ENCODE assay signal across 8 cellular contexts in genomic region chr14:21455912-21456667, GRCh38. TPM values are rescaled to one million over a fixed set of nuclear protein-coding genes. Genes with fewer than 3 reads are reported as not detected.
DNase-seq lines count a peak whose midpoint lies in the region; ATAC-seq and TF ChIP-seq lines count a peak whose summit lies in the region.

Gene CHD8, minus strand, starts transcription at chr14:21456123. Its CDS starts 24,480 bp downstream, at chr14:21431643.

- no peak for TF ChIP-seq EP300 in upper lobe of left lung (IDR thresholded peaks at IDR 0.05)

- intact Hi-C loops in cardiac septum (cut with DNase I) = loop anchor here (1.0 to 2.0 kb wide), 4 partner anchors 19 to 101 kb away; partner anchors contain the start of genes SUPT16H and TOX4

- peak within 1 kb of the TSS; percentile 60 to 93 (median 90) for H3K4me3 ChIP-seq in upper lobe of left lung

- peaks cover 0 to 20% (median 8%) of the 10 kb centered on the region in 4 donors for H3K36me3 ChIP-seq in upper lobe of left lung

- DNase-seq in NCI-H1417 treated with DMSO at 0.1 percent for 48 hours (lab: John Stamatoyannopoulos, UW) (peak; percentile 99), T follicular helper cell (ENCODE audit: low read depth) (peak; percentile 99), cardiac septum (ENCODE audit: low spot score) (peak; percentile 100), pons (ENCODE audit: low spot score) (peak; percentile 100), upper lobe of left lung (peak; percentile 95 to 100)

- TF ChIP-seq CTCF in GM12873 (IDR thresholded peaks at IDR 0.05; ENCODE audit: insufficient read depth, low read depth, low read length, missing control alignments) (peak; percentile 77), upper lobe of left lung (IDR thresholded peaks at IDR 0.05) (peak; percentile 39 to 68 (median 64))

- peak in 3 of 4 donors; percentile 48 to 76 (median 65) for TF ChIP-seq POLR2A in upper lobe of left lung (IDR thresholded peaks at IDR 0.05)

- ATAC-seq in HG02763 (IDR thresholded peaks at IDR 0.05; ENCODE audit: unreplicated experiment) (peak; percentile 96), upper lobe of left lung (ENCODE audit: low FRiP score in 2 of 2) (peak; percentile 100)

- WGBS in adipose tissue, 3 donors = 0% methylated on average over 35 to 36 of the region's 36 CpGs
- WGBS in upper lobe of left lung, 2 donors = 0% methylated on average over 32 to 36 of the region's 36 CpGs

- H3K27me3 ChIP-seq in upper lobe of left lung = no peaks in the 10 kb centered on the region

- peak within 1 kb of the TSS; percentile 88 for H3K27ac ChIP-seq in adipose tissue (ENCODE audit: low read depth, low read length)
- H3K27ac ChIP-seq in upper lobe of left lung = peak within 1 kb of the TSS; percentile 92 to 98 (median 96)

- H3K9me3 ChIP-seq in upper lobe of left lung = no peaks in the 10 kb centered on the region

- H3K4me1 ChIP-seq in upper lobe of left lung = peaks cover 25 to 37% (median 28%) of the 10 kb centered on the region in 4 donors

RNA-seq across cellular contexts. Expression of gene CHD8, which starts in this region (rescaled TPM):
- polyA plus RNA-seq in adipose tissue = 10 to 100 TPM; 11.5 to 21.1 (median 20.7) TPM
- total RNA-seq in cardiac septum (38.3 TPM), upper lobe of left lung (10 to 100 TPM; 42.2 to 96.4 (median 67.5) TPM)

Comparison
In these comparisons a context has a peak if more than half of its experiments do, and no peak if none do; other contexts are left out.
1. Peak in every context shown above with its lines: DNase-seq, ATAC-seq, H3K4me3 ChIP-seq and H3K27ac ChIP-seq.